14 cellular contexts compared by ENCODE assay signal in genomic region chr2:122007577-122007976, GRCh38.
"Had no signal": no experiment of that assay in that cellular context is flagged by ENCODE, and none has a peak within 500 bp of the region (broad histone marks: within the 10 kb centered on the region; RNA-seq: fewer than 3 reads in every experiment).

No MANE protein-coding gene starts in this region.

- DNase-seq: activated CD4-positive, alpha-beta T cell treated with anti-CD3 and anti-CD28 coated beads, Interleukin-2, amount 50 U/mL, for 1 hour; activated naive CD4-positive, alpha-beta T cell treated with anti-CD3 and anti-CD28 coated beads for 36 hours; activated naive CD8-positive, alpha-beta T cell treated with anti-CD3 and anti-CD28 coated beads, Interleukin-2, amount 50 U/mL, for 24 hours; activated T-cell treated with anti-CD3 and anti-CD28 coated beads for 4 hours; aorta; effector memory CD8-positive, alpha-beta T cell; left lung; natural killer cell; nucleus accumbens; right lobe of liver; upper lobe of right lung had no signal

- H3K36me3 ChIP-seq: breast epithelium, heart left ventricle, left lung, right lobe of liver, suprapubic skin, upper lobe of right lung had no signal

- H3K4me3 ChIP-seq: breast epithelium, heart left ventricle, left lung, right lobe of liver, suprapubic skin, upper lobe of right lung had no signal

- H3K27ac ChIP-seq: breast epithelium, heart left ventricle, left lung, right lobe of liver, suprapubic skin, upper lobe of right lung had no signal

- H3K27me3 ChIP-seq: breast epithelium, left lung, right lobe of liver, upper lobe of right lung had no signal

- H3K4me1 ChIP-seq: breast epithelium, heart left ventricle, left lung, right lobe of liver, suprapubic skin, upper lobe of right lung had no signal

- H3K9me3 ChIP-seq: breast epithelium, heart left ventricle, left lung, right lobe of liver, suprapubic skin, upper lobe of right lung had no signal
